1 cellular context compared by ENCODE assay signal in the genomic region with DNA sequence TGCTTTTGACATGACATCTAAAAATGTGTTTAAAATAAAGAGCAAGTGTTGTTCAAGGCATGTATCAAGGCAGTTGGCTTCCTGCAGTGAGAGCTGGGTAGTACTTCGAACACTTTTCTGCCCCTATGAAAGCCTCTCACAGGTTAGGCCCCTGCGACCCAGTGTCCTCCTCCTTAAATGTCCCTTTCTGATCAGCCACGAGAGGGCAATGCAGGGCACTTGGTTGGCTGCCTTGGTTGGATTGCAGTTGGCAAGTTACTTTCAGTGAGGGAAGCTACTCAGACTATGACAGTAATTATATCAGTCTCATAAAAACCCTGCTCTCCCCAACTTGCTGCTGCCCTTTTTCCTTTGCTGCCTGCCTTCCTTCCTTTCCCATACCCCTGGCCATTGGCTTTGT.
TF ChIP-seq lines count a peak whose summit lies in the region.

No MANE protein-coding gene starts in this region.

TF ChIP-seq in H1, 55 proteins besides CTCF, POLR2A, EP300 and RAD21:
- no peak for TF ChIP-seq SIX5 (IDR thresholded peaks at IDR 0.05; ENCODE audit: low read depth, low read length)
- TF ChIP-seq KDM1A (IDR thresholded peaks at IDR 0.05; ENCODE audit: borderline replicate concordance, low read length): no peak
- TF ChIP-seq CHD7 (IDR thresholded peaks at IDR 0.05; ENCODE audit: insufficient replicate concordance, low read length): no peak
- no peak for TF ChIP-seq EZH2 (IDR thresholded peaks at IDR 0.05; ENCODE audit: low read depth, low read length, severe bottlenecking)
- no peak for TF ChIP-seq JUN (IDR thresholded peaks at IDR 0.05; ENCODE audit: low read depth, low read length)
- no peak for TF ChIP-seq USF2 (IDR thresholded peaks at IDR 0.05; ENCODE audit: low read length)
- no peak for TF ChIP-seq SUZ12 (IDR thresholded peaks at IDR 0.05; ENCODE audit: low read length)
TF ChIP-seq in H1: peak in this region for 0.
